In genomic region chr11:69899957-69900821, GRCh38 we compare ENCODE assay signal across 12 cellular contexts.
DNase-seq lines count a peak whose midpoint lies in the region; ATAC-seq, FAIRE-seq and TF ChIP-seq lines count a peak whose summit lies in the region.
"Had no signal": no experiment of that assay in that cellular context is flagged by ENCODE, and none has a peak within 500 bp of the region (broad histone marks: within the 10 kb centered on the region; RNA-seq: fewer than 3 reads in every experiment).

No MANE protein-coding gene starts in this region.

- no peak overlapping the region for H3K14ac ChIP-seq in H1 (ENCODE audit: insufficient read length)

- 0 out of 2 replicates have a peak overlapping the region, but pooled peaks have one; percentile 71 for H4K8ac ChIP-seq in H1 (ENCODE audit: extremely low read depth, insufficient read depth, low read length)

- TF ChIP-seq EP300 in H1 (IDR thresholded peaks at IDR 0.05; ENCODE audit: borderline replicate concordance in 1 of 2, low read depth in 2 of 2, low read length in 2 of 2) (no peak), ovary (IDR thresholded peaks at IDR 0.05) (no peak)

- no peak overlapping the region for H3K56ac ChIP-seq in H1 (replicated peaks; ENCODE audit: insufficient read length, low read depth, low read length)

- no peak overlapping the region for H3K23ac ChIP-seq in H1 (ENCODE audit: insufficient read length)

- H4K5ac ChIP-seq in H1 (ENCODE audit: insufficient read length, low read depth, low read length) = no peak overlapping the region

- H3K9me3 ChIP-seq in H1 (ENCODE audit: insufficient read depth in 2 of 2, low read depth in 1 of 2, low read length in 1 of 2) = peaks cover 2% of the 10 kb centered on the region in 2 experiments; a peak in 2 of 4 replicates
- H3K9me3 ChIP-seq in mucosa of descending colon = no peaks in the 10 kb centered on the region
- H3K9me3 ChIP-seq in prostate gland = no peaks in the 10 kb centered on the region
- no peaks in the 10 kb centered on the region for H3K9me3 ChIP-seq in ovary
- H3K9me3 ChIP-seq: uterus had no signal

- no peaks in the 10 kb centered on the region for H3K79me1 ChIP-seq in H1 (ENCODE audit: low read depth, low read length)

- no peak overlapping the region for H3K9ac ChIP-seq in H1 (replicated peaks in 1 of 4; ENCODE audit: extremely low read depth in 1 of 4, low read depth in 3 of 4, low read length in 3 of 4)

- no peak overlapping the region for H3K27ac ChIP-seq in H1 (ENCODE audit: low read depth, low read length)
- no peak overlapping the region for H3K27ac ChIP-seq in prostate gland
- H3K27ac ChIP-seq in ovary = no peak overlapping the region
- H3K27ac ChIP-seq: uterus had no signal

- WGBS in H1 (ENCODE audit: extremely low coverage in 1 of 2, insufficient coverage in 1 of 2, insufficient read length in 1 of 2, insufficient replicate concordance in 2 of 2, low coverage in 1 of 2, low lambda C conversion rate in 2 of 2, missing lambda C conversion rate in 1 of 2), 2 experiments = 80% methylated on average over 9 of the region's 9 CpGs; no CpG with 5 or more reads in 1 of the 2 experiments
- whole genome bisulfite sequencing in prostate gland = 68% methylated on average over 6 of the region's 9 CpGs
- 50 to 66% (median 54%) methylated on average over 9 of the region's 9 CpGs for WGBS in ovary, 3 donors

- intact Hi-C loops in mucosa of descending colon (cut with DNase I, micrococcal nuclease) = no loop called here
- intact Hi-C loops in prostate gland (cut with DNase I) = no loop called here
- intact Hi-C loops in ovary (cut with DNase I) = no loop called here

- DNase-seq in AG08396 (ENCODE audit: low spot score) = peak; percentile 65
- DNase-seq in LoVo (ENCODE audit: low spot score) = peak; percentile 57
- DNase-seq in H1 (ENCODE audit: low read depth in 1 of 2, low spot score in 2 of 2) = no peak
- DNase-seq in mucosa of descending colon = peak in 2 of 3 donors; percentile 22 to 23
- DNase-seq in prostate gland (ENCODE audit: low spot score) = no peak
- DNase-seq in ovary = no peak
- DNase-seq in Ammon's horn (ENCODE audit: low spot score) = no peak
- DNase-seq in pons (ENCODE audit: low spot score) = no peak
- DNase-seq: activated CD4-positive, alpha-beta T cell treated with anti-CD3 and anti-CD28 coated beads for 48 hours; mammary epithelial cell; occipital lobe; uterus had no signal

- H3K4me2 ChIP-seq in H1 (ENCODE audit: insufficient read depth in 1 of 2, low read depth in 2 of 2, low read length in 2 of 2) = no peak overlapping the region

- no peak overlapping the region for H3K4me3 ChIP-seq in H1 (ENCODE audit: extremely low read depth in 1 of 4, insufficient read depth in 2 of 4, low read depth in 3 of 4, low read length in 4 of 4)
- H3K4me3 ChIP-seq in mucosa of descending colon = no peak overlapping the region
- no peak overlapping the region for H3K4me3 ChIP-seq in prostate gland
- no peak overlapping the region for H3K4me3 ChIP-seq in ovary
- H3K4me3 ChIP-seq: uterus had no signal

- H3K23me2 ChIP-seq in H1 (ENCODE audit: low read depth, low read length) = no peaks in the 10 kb centered on the region

- no peak for TF ChIP-seq CTCF in H1 (IDR thresholded peaks at IDR 0.05; ENCODE audit: control extremely low read depth in 1 of 3, insufficient read depth in 1 of 3, low read depth in 1 of 3, low read length in 3 of 3)
- no peak for TF ChIP-seq CTCF in mucosa of descending colon (IDR thresholded peaks at IDR 0.05)
- TF ChIP-seq CTCF in prostate gland (IDR thresholded peaks at IDR 0.05) = no peak
- no peak for TF ChIP-seq CTCF in ovary (IDR thresholded peaks at IDR 0.05)

- H2AK5ac ChIP-seq in H1 (ENCODE audit: low read depth, low read length) = no peak overlapping the region

- H2BK20ac ChIP-seq in H1 (ENCODE audit: low read length) = no peak overlapping the region

- H4K20me1 ChIP-seq in H1 (replicated peaks in 1 of 2; ENCODE audit: control insufficient read depth in 1 of 2, insufficient read depth in 2 of 2, low read length in 2 of 2) = no peaks in the 10 kb centered on the region

- H2BK120ac ChIP-seq in H1 (replicated peaks; ENCODE audit: low read depth, low read length) = no peak overlapping the region

- H2AFZ ChIP-seq in H1 (ENCODE audit: low read length) = no peak overlapping the region

- CTCF ChIA-PET in H1 (lab: Charles Lee; ENCODE audit: partially characterized antibody) = interaction anchor here (0.6 to 4.5 kb wide), 8 partner anchors 8 to 196 kb away, joined by 3 to 37 read pairs (median 4); no protein-coding TSS in a partner anchor

- TF ChIP-seq POLR2A in H1 (IDR thresholded peaks at IDR 0.05; ENCODE audit: control extremely low read depth in 1 of 2, low read depth in 2 of 2, low read length in 2 of 2) (no peak), prostate gland (IDR thresholded peaks at IDR 0.05) (no peak), ovary (IDR thresholded peaks at IDR 0.05) (no peak)

- H3K79me2 ChIP-seq in H1 (ENCODE audit: control insufficient read depth in 1 of 2, insufficient read depth in 2 of 2, low read length in 2 of 2) = no peaks in the 10 kb centered on the region

- no peak overlapping the region for H3K18ac ChIP-seq in H1 (ENCODE audit: extremely low read depth, low read length)

- H3K4me1 ChIP-seq in H1 (replicated peaks in 1 of 4; ENCODE audit: control insufficient read depth in 3 of 4, insufficient read depth in 4 of 4, low read length in 3 of 4) (no peaks in the 10 kb centered on the region), mucosa of descending colon (ENCODE audit: low read depth) (peaks cover under 1% of the 10 kb centered on the region), prostate gland (replicated peaks) (no peaks in the 10 kb centered on the region), ovary (ENCODE audit: insufficient read depth) (no peaks in the 10 kb centered on the region)
- H3K4me1 ChIP-seq: uterus had no signal

- no peak overlapping the region for H3K4ac ChIP-seq in H1 (replicated peaks; ENCODE audit: insufficient read length, low read depth, low read length)

- H2BK5ac ChIP-seq in H1 (ENCODE audit: low read depth, low read length) = no peak overlapping the region

- POLR2A ChIA-PET in H1 (lab: Charles Lee; ENCODE audit: partially characterized antibody) = interaction anchor here (1.0 kb wide), 1 partner anchor 58 kb away, joined by 3 read pairs; no protein-coding TSS in a partner anchor

- H3K27me3 ChIP-seq in H1 (replicated peaks in 1 of 4; ENCODE audit: control insufficient read depth in 3 of 4, extremely low read depth in 1 of 4, insufficient read depth in 3 of 4, low read length in 3 of 4) (no peaks in the 10 kb centered on the region), prostate gland (replicated peaks; ENCODE audit: insufficient read depth) (no peaks in the 10 kb centered on the region), ovary (no peaks in the 10 kb centered on the region)
- H3K27me3 ChIP-seq: uterus had no signal

- no peaks in the 10 kb centered on the region for H3K36me3 ChIP-seq in H1 (ENCODE audit: control insufficient read depth in 2 of 4, insufficient read depth in 4 of 4, low read length in 3 of 4)
- H3K36me3 ChIP-seq in mucosa of descending colon (ENCODE audit: low read depth) = no peaks in the 10 kb centered on the region
- no peaks in the 10 kb centered on the region for H3K36me3 ChIP-seq in prostate gland
- H3K36me3 ChIP-seq in ovary = no peaks in the 10 kb centered on the region
- H3K36me3 ChIP-seq: uterus had no signal

- FAIRE-seq in H1 (lab: Jason Lieb, UNC) = no peak

- H4K91ac ChIP-seq in H1 (replicated peaks; ENCODE audit: insufficient read length, low read length) = no peak overlapping the region

- no peak overlapping the region for H2BK15ac ChIP-seq in H1 (ENCODE audit: low read length)

- H2BK12ac ChIP-seq in H1 (ENCODE audit: low read depth, low read length) = no peak overlapping the region; the same call in 1 of the 2 replicates

- ATAC-seq in mucosa of descending colon = peak; percentile 17

- no peak for TF ChIP-seq RAD21 in H1 (IDR thresholded peaks at IDR 0.05 in 1 of 2, conservative IDR thresholded peaks at IDR 0.05 in 1 of 2; ENCODE audit: low read depth in 2 of 2, low read length in 2 of 2)

TF ChIP-seq in H1, 55 proteins besides CTCF, POLR2A, EP300 and RAD21:
- TF ChIP-seq HDAC6 (IDR thresholded peaks at IDR 0.05; ENCODE audit: low read depth, low read length) = no peak
- no peak for TF ChIP-seq TCF12 (IDR thresholded peaks at IDR 0.05; ENCODE audit: low read depth, low read length)
- TF ChIP-seq SIX5 (IDR thresholded peaks at IDR 0.05; ENCODE audit: low read depth, low read length) = no peak
- TF ChIP-seq RFX5 (IDR thresholded peaks at IDR 0.05; ENCODE audit: borderline replicate concordance, low read depth, low read length) = no peak
- TF ChIP-seq KDM1A (IDR thresholded peaks at IDR 0.05; ENCODE audit: borderline replicate concordance, low read length) = no peak

Comparison
In these comparisons a context has a peak if more than half of its experiments do, and no peak if none do; other contexts are left out.
1. DNase-seq: peak in AG08396 (single experiment), LoVo (single experiment) and mucosa of descending colon (2 of 3); none in H1 (0 of 2), prostate gland (single experiment), ovary (0 of 5), Ammon's horn (single experiment) and pons (single experiment).